Comparison of ENCODE assay signal across 1 cellular context in genomic region chr17:57243171-57243622, GRCh38.
TF ChIP-seq lines count a peak whose summit lies in the region.

No MANE protein-coding gene starts in this region.

TF ChIP-seq in HepG2, 621 proteins besides CTCF, POLR2A, EP300 and RAD21 (continued from another document and continues in another):
- TF ChIP-seq BCL3 (CRISPR knock-in tag; IDR thresholded peaks at IDR 0.05): no peak; the same call in 1 of the 2 replicates
- TF ChIP-seq ATF4 (CRISPR knock-in tag; IDR thresholded peaks at IDR 0.05): 0 out of 4 replicates have a peak, but pooled peaks of 1 of the 2 experiments have one; percentile 21
- TF ChIP-seq, protein P1, sequence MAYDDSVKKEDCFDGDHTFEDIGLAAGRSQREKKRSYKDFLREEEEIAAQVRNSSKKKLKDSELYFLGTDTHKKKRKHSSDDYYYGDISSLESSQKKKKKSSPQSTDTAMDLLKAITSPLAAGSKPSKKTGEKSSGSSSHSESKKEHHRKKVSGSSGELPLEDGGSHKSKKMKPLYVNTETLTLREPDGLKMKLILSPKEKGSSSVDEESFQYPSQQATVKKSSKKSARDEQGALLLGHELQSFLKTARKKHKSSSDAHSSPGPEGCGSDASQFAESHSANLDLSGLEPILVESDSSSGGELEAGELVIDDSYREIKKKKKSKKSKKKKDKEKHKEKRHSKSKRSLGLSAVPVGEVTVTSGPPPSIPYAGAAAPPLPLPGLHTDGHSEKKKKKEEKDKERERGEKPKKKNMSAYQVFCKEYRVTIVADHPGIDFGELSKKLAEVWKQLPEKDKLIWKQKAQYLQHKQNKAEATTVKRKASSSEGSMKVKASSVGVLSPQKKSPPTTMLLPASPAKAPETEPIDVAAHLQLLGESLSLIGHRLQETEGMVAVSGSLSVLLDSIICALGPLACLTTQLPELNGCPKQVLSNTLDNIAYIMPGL (CRISPR knock-in tag; IDR thresholded peaks at IDR 0.05; ENCODE audit: borderline replicate concordance in 1 of 2, low read depth in 1 of 2): peak; percentile 92 to 94
- TF ChIP-seq SMAD3 (CRISPR knock-in tag; IDR thresholded peaks at IDR 0.05): no peak
- TF ChIP-seq PRPF4 (IDR thresholded peaks at IDR 0.05; ENCODE audit: low read depth, low read length, poor library complexity, severe bottlenecking): no peak
- peak; percentile 45; the same call in 1 of the 2 replicates for TF ChIP-seq KMT2B (CRISPR knock-in tag; IDR thresholded peaks at IDR 0.05)
- TF ChIP-seq ERF (CRISPR knock-in tag; IDR thresholded peaks at IDR 0.05): peak; percentile 81
- 0 out of 2 replicates have a peak, but pooled peaks have one; percentile 17 for TF ChIP-seq DRAP1 (CRISPR knock-in tag; IDR thresholded peaks at IDR 0.05)
- no peak for TF ChIP-seq MTF1 (CRISPR knock-in tag; IDR thresholded peaks at IDR 0.05)
- TF ChIP-seq ETV5 (CRISPR knock-in tag; IDR thresholded peaks at IDR 0.05; ENCODE audit: borderline replicate concordance): peak; percentile 32; the same call in 1 of the 2 replicates
- TF ChIP-seq ZNF83 (CRISPR knock-in tag; IDR thresholded peaks at IDR 0.05; ENCODE audit: borderline replicate concordance): 0 out of 2 replicates have a peak, but pooled peaks have one; percentile 50
- TF ChIP-seq ZNF792 (CRISPR knock-in tag; IDR thresholded peaks at IDR 0.05): 0 out of 2 replicates have a peak, but pooled peaks have one; percentile 40
- TF ChIP-seq JDP2 (CRISPR knock-in tag; IDR thresholded peaks at IDR 0.05; ENCODE audit: borderline replicate concordance): no peak
- TF ChIP-seq MED13 (CRISPR knock-in tag; IDR thresholded peaks at IDR 0.05): no peak
- no peak for TF ChIP-seq ZNF530 (CRISPR knock-in tag; IDR thresholded peaks at IDR 0.05; ENCODE audit: low read depth)
- TF ChIP-seq, protein P2, sequence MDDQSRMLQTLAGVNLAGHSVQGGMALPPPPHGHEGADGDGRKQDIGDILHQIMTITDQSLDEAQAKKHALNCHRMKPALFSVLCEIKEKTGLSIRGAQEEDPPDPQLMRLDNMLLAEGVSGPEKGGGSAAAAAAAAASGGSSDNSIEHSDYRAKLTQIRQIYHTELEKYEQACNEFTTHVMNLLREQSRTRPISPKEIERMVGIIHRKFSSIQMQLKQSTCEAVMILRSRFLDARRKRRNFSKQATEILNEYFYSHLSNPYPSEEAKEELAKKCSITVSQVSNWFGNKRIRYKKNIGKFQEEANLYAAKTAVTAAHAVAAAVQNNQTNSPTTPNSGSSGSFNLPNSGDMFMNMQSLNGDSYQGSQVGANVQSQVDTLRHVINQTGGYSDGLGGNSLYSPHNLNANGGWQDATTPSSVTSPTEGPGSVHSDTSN (CRISPR knock-in tag; IDR thresholded peaks at IDR 0.05; ENCODE audit: borderline replicate concordance): no peak
- TF ChIP-seq ZNF296 (CRISPR knock-in tag; conservative IDR thresholded peaks at IDR 0.05): no peak
- TF ChIP-seq ATM (IDR thresholded peaks at IDR 0.05; ENCODE audit: borderline replicate concordance): no peak
- no peak for TF ChIP-seq PAX8 (CRISPR knock-in tag; IDR thresholded peaks at IDR 0.05; ENCODE audit: borderline replicate concordance)
- TF ChIP-seq HNRNPLL (IDR thresholded peaks at IDR 0.05; ENCODE audit: low read depth, low read length, poor library complexity, severe bottlenecking): no peak
- no peak for TF ChIP-seq PCBP1 (IDR thresholded peaks at IDR 0.05; ENCODE audit: borderline replicate concordance, low read depth, low read length)
- TF ChIP-seq ZBTB20 (CRISPR knock-in tag; IDR thresholded peaks at IDR 0.05; ENCODE audit: borderline replicate concordance, low read depth): no peak
- TF ChIP-seq ZNF12 (CRISPR knock-in tag; IDR thresholded peaks at IDR 0.05): peak; percentile 43; the same call in 1 of the 2 replicates
- no peak for TF ChIP-seq ATF1 (CRISPR knock-in tag; IDR thresholded peaks at IDR 0.05)
- peak; percentile 69 for TF ChIP-seq YY1 (IDR thresholded peaks at IDR 0.05; ENCODE audit: insufficient read depth, insufficient replicate concordance, low read depth, low read length)
- TF ChIP-seq, protein P3, sequence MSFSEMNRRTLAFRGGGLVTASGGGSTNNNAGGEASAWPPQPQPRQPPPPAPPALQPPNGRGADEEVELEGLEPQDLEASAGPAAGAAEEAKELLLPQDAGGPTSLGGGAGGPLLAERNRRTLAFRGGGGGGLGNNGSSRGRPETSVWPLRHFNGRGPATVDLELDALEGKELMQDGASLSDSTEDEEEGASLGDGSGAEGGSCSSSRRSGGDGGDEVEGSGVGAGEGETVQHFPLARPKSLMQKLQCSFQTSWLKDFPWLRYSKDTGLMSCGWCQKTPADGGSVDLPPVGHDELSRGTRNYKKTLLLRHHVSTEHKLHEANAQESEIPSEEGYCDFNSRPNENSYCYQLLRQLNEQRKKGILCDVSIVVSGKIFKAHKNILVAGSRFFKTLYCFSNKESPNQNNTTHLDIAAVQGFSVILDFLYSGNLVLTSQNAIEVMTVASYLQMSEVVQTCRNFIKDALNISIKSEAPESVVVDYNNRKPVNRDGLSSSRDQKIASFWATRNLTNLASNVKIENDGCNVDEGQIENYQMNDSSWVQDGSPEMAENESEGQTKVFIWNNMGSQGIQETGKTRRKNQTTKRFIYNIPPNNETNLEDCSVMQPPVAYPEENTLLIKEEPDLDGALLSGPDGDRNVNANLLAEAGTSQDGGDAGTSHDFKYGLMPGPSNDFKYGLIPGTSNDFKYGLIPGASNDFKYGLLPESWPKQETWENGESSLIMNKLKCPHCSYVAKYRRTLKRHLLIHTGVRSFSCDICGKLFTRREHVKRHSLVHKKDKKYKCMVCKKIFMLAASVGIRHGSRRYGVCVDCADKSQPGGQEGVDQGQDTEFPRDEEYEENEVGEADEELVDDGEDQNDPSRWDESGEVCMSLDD (CRISPR knock-in tag; IDR thresholded peaks at IDR 0.05; ENCODE audit: borderline replicate concordance): peak; percentile 87; the same call in 1 of the 2 replicates
- peak; percentile 99 for TF ChIP-seq ZNF572 (CRISPR knock-in tag; IDR thresholded peaks at IDR 0.05)
- TF ChIP-seq, protein P4, sequence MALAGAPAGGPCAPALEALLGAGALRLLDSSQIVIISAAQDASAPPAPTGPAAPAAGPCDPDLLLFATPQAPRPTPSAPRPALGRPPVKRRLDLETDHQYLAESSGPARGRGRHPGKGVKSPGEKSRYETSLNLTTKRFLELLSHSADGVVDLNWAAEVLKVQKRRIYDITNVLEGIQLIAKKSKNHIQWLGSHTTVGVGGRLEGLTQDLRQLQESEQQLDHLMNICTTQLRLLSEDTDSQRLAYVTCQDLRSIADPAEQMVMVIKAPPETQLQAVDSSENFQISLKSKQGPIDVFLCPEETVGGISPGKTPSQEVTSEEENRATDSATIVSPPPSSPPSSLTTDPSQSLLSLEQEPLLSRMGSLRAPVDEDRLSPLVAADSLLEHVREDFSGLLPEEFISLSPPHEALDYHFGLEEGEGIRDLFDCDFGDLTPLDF (CRISPR knock-in tag; IDR thresholded peaks at IDR 0.05): no peak
- TF ChIP-seq LRRFIP1 (CRISPR knock-in tag; conservative IDR thresholded peaks at IDR 0.05): no peak
- peak; percentile 81 for TF ChIP-seq ZBTB25 (CRISPR knock-in tag; IDR thresholded peaks at IDR 0.05)
- TF ChIP-seq ZKSCAN8 (CRISPR knock-in tag; IDR thresholded peaks at IDR 0.05; ENCODE audit: borderline replicate concordance): peak; percentile 66; the same call in 1 of the 2 replicates
- no peak for TF ChIP-seq ZNF589 (CRISPR knock-in tag; conservative IDR thresholded peaks at IDR 0.05)
- peak; percentile 77 for TF ChIP-seq GATAD2A (CRISPR knock-in tag; IDR thresholded peaks at IDR 0.05)
- no peak for TF ChIP-seq KDM6A (CRISPR knock-in tag; IDR thresholded peaks at IDR 0.05; ENCODE audit: low read depth)
- TF ChIP-seq, protein P5, sequence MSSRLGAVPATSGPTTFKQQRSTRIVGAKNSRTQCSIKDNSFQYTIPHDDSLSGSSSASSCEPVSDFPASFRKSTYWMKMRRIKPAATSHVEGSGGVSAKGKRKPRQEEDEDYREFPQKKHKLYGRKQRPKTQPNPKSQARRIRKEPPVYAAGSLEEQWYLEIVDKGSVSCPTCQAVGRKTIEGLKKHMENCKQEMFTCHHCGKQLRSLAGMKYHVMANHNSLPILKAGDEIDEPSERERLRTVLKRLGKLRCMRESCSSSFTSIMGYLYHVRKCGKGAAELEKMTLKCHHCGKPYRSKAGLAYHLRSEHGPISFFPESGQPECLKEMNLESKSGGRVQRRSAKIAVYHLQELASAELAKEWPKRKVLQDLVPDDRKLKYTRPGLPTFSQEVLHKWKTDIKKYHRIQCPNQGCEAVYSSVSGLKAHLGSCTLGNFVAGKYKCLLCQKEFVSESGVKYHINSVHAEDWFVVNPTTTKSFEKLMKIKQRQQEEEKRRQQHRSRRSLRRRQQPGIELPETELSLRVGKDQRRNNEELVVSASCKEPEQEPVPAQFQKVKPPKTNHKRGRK (CRISPR knock-in tag; IDR thresholded peaks at IDR 0.05): no peak
- TF ChIP-seq, protein P6, sequence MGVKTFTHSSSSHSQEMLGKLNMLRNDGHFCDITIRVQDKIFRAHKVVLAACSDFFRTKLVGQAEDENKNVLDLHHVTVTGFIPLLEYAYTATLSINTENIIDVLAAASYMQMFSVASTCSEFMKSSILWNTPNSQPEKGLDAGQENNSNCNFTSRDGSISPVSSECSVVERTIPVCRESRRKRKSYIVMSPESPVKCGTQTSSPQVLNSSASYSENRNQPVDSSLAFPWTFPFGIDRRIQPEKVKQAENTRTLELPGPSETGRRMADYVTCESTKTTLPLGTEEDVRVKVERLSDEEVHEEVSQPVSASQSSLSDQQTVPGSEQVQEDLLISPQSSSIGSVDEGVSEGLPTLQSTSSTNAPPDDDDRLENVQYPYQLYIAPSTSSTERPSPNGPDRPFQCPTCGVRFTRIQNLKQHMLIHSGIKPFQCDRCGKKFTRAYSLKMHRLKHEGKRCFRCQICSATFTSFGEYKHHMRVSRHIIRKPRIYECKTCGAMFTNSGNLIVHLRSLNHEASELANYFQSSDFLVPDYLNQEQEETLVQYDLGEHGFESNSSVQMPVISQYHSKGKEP (CRISPR knock-in tag; IDR thresholded peaks at IDR 0.05): no peak
- TF ChIP-seq ZSCAN21 (CRISPR knock-in tag; IDR thresholded peaks at IDR 0.05; ENCODE audit: borderline replicate concordance): no peak
- TF ChIP-seq GTF2F1 (IDR thresholded peaks at IDR 0.05; ENCODE audit: low read length): no peak
- peak; percentile 73; the same call in 1 of the 2 replicates for TF ChIP-seq ZNF335 (CRISPR knock-in tag; IDR thresholded peaks at IDR 0.05)
- no peak for TF ChIP-seq NCOR1 (IDR thresholded peaks at IDR 0.05; ENCODE audit: borderline replicate concordance, low read length)
- TF ChIP-seq FOXO4 (CRISPR knock-in tag; conservative IDR thresholded peaks at IDR 0.05): no peak
- TF ChIP-seq MAFK (conservative IDR thresholded peaks at IDR 0.05 in 1 of 2, IDR thresholded peaks at IDR 0.05 in 1 of 2; ENCODE audit: low read length in 2 of 2): peak in 1 of 2 experiments; percentile 6; a peak in 1 of 4 replicates
